Comparison of ENCODE assay signal across 25 cellular contexts in genomic region chr15:23483821-23484299, GRCh38. TPM values are rescaled to one million over a fixed set of nuclear protein-coding genes. Genes with fewer than 3 reads are reported as not detected.
A peak's percentile ranks its signal among the peaks of the same experiment; 100 is the strongest.
DNase-seq lines count a peak whose midpoint lies in the region; ATAC-seq and TF ChIP-seq lines count a peak whose summit lies in the region.
"Had no signal": no experiment of that assay in that cellular context is flagged by ENCODE, and none has a peak within 500 bp of the region (broad histone marks: within the 10 kb centered on the region; RNA-seq: fewer than 3 reads in every experiment).

No MANE protein-coding gene starts in this region.

- H3K27ac Mint-ChIP-seq in endodermal cell (no peak overlapping the region), endothelial cell (ENCODE audit: unreplicated experiment) (no peak overlapping the region)
- H3K27ac Mint-ChIP-seq: activated naive CD4-positive, alpha-beta T cell treated with anti-CD3 and anti-CD28 coated beads, Interleukin-2, amount 10 ng/mL, durations not matched to agents 7 days and 5 days; activated T-helper 1 cell treated with anti-CD3 and anti-CD28 coated beads, Interleukin-12 subunit alpha, Interleukin-12 subunit beta, Interleukin-2, Interleukin-4 antibody, amounts not matched to agents 30 ng/mL and 10 ng/mL and 1 ng/mL, durations not matched to agents 14 hours and 24 hours and 36 hours; WTC11 had no signal

- H2AFZ ChIP-seq in trophoblast cell (ENCODE audit: insufficient read depth, low read length, poor library complexity): no peak overlapping the region

- H3K27me3 ChIP-seq in endodermal cell (ENCODE audit: control insufficient read depth, insufficient read depth, low read length, poor library complexity, severe bottlenecking): no peaks in the 10 kb centered on the region
- no peaks in the 10 kb centered on the region for H3K27me3 ChIP-seq in trophoblast cell (ENCODE audit: insufficient read depth, low read length)

- H3K79me1 ChIP-seq in trophoblast cell (ENCODE audit: low read length): no peaks in the 10 kb centered on the region

- 72 to 83% methylated on average over 1 to 2 of the region's 2 CpGs for WGBS in endodermal cell (ENCODE audit: insufficient coverage in 1 of 2, insufficient read length in 1 of 2), 2 experiments
- WGBS in trophoblast cell (ENCODE audit: extremely low coverage, insufficient coverage, insufficient read length): no CpG with 5 or more reads among the region's 2 CpGs

- H3K4me3 ChIP-seq in endodermal cell (ENCODE audit: low read length) (no peak overlapping the region), trophoblast cell (ENCODE audit: low read depth, low read length) (no peak overlapping the region)
- H3K4me3 ChIP-seq: thoracic aorta had no signal

- H3K9ac ChIP-seq in endodermal cell (ENCODE audit: extremely low read depth, low read length, poor library complexity, severe bottlenecking): no peak overlapping the region
- H3K9ac ChIP-seq in trophoblast cell (ENCODE audit: low read length): no peak overlapping the region

- no peak overlapping the region for H2BK120ac ChIP-seq in trophoblast cell (ENCODE audit: insufficient read depth, low read length, poor library complexity)

- no peak for ATAC-seq in HG02763 (IDR thresholded peaks at IDR 0.05; ENCODE audit: unreplicated experiment)
- ATAC-seq: stimulated activated naive CD8-positive, alpha-beta T cell treated with anti-CD3 and anti-CD28 coated beads, Interleukin-15, Interleukin-2, amounts not matched to agents 100 U/mL and 50 U/mL, for 24 hours; WTC11 had no signal

- H3K36me3 Mint-ChIP-seq in endodermal cell (ENCODE audit: low read depth) (no peaks in the 10 kb centered on the region), endothelial cell (ENCODE audit: low read depth, unreplicated experiment) (no peaks in the 10 kb centered on the region)
- H3K36me3 Mint-ChIP-seq: activated naive CD4-positive, alpha-beta T cell treated with anti-CD3 and anti-CD28 coated beads, Interleukin-2, amount 10 ng/mL, durations not matched to agents 7 days and 5 days had no signal

- TF ChIP-seq CTCF in endodermal cell (conservative IDR thresholded peaks at IDR 0.05): no peak
- TF ChIP-seq CTCF in endothelial cell (IDR thresholded peaks at IDR 0.05; ENCODE audit: unreplicated experiment): no peak

- peak; percentile 33 for DNase-seq in NCI-H345 (lab: John Stamatoyannopoulos, UW)
- no peak for DNase-seq in NCI-H345 treated with DMSO at 0.1 percent for 48 hours (lab: John Stamatoyannopoulos, UW; ENCODE audit: unreplicated experiment)
- peak; percentile 1 for DNase-seq in DMS53 treated with DMSO at 0.1 percent for 48 hours (lab: John Stamatoyannopoulos, UW; ENCODE audit: unreplicated experiment)
- no peak for DNase-seq in endodermal cell
- DNase-seq in trophoblast cell: peak; percentile 19 to 41
- DNase-seq in SW 1271 (lab: John Stamatoyannopoulos, UW): no peak
- no peak for DNase-seq in endothelial cell (ENCODE audit: low spot score)
- DNase-seq: activated CD4-positive, alpha-beta T cell treated with anti-CD3 and anti-CD28 coated beads, Interleukin-2, amount 50 U/mL, for 4 hours; activated naive CD4-positive, alpha-beta T cell treated with anti-CD3 and anti-CD28 coated beads, Interleukin-2, amount 10 ng/mL, durations not matched to agents 7 days and 5 days; effector CD4-positive, alpha-beta T cell; erythroblast; GOT3; head of caudate nucleus; NCI-H1436; NCI-H526; posterior cingulate gyrus; stimulated activated naive CD8-positive, alpha-beta T cell treated with anti-CD3 and anti-CD28 coated beads, Interleukin-15, Interleukin-2, amounts not matched to agents 100 U/mL and 50 U/mL, for 24 hours had no signal

- peak overlapping the region; percentile 36 for H3K27ac ChIP-seq in endodermal cell (ENCODE audit: low read depth, low read length)
- no peak overlapping the region for H3K27ac ChIP-seq in trophoblast cell (ENCODE audit: low read depth, low read length)
- H3K27ac ChIP-seq: thoracic aorta had no signal

- H3K18ac ChIP-seq in trophoblast cell (ENCODE audit: low read length): no peak overlapping the region

- no peak overlapping the region for H2AK5ac ChIP-seq in trophoblast cell (ENCODE audit: low read length)

- peaks cover 7% of the 10 kb centered on the region for H3K9me3 ChIP-seq in endodermal cell (ENCODE audit: control insufficient read depth, low read length)
- H3K9me3 ChIP-seq in trophoblast cell (ENCODE audit: insufficient read depth, low read depth, low read length): no peaks in the 10 kb centered on the region
- H3K9me3 ChIP-seq: thoracic aorta had no signal

- H3K4me3 Mint-ChIP-seq in endodermal cell: no peak overlapping the region
- H3K4me3 Mint-ChIP-seq in endothelial cell (ENCODE audit: unreplicated experiment): no peak overlapping the region
- H3K4me3 Mint-ChIP-seq: activated naive CD4-positive, alpha-beta T cell treated with anti-CD3 and anti-CD28 coated beads, Interleukin-2, amount 10 ng/mL, durations not matched to agents 7 days and 5 days; activated T-helper 1 cell treated with anti-CD3 and anti-CD28 coated beads, Interleukin-12 subunit alpha, Interleukin-12 subunit beta, Interleukin-2, Interleukin-4 antibody, amounts not matched to agents 30 ng/mL and 10 ng/mL and 1 ng/mL, durations not matched to agents 14 hours and 24 hours and 36 hours; WTC11 had no signal

- no peaks in the 10 kb centered on the region for H3K79me2 ChIP-seq in trophoblast cell (ENCODE audit: control insufficient read depth, insufficient read depth, low read length, poor library complexity)

- H3K4me1 ChIP-seq in endodermal cell (ENCODE audit: control insufficient read depth, insufficient read depth, low read length) (no peaks in the 10 kb centered on the region), trophoblast cell (ENCODE audit: control insufficient read depth in 1 of 2, insufficient read depth in 2 of 2, low read length in 2 of 2) (no peaks in the 10 kb centered on the region)

- no peak overlapping the region for H4K12ac ChIP-seq in trophoblast cell (ENCODE audit: low read depth, low read length)

- H3K9me3 Mint-ChIP-seq in endodermal cell (peaks cover 26% of the 10 kb centered on the region), endothelial cell (ENCODE audit: unreplicated experiment) (no peaks in the 10 kb centered on the region)
- H3K9me3 Mint-ChIP-seq: activated naive CD4-positive, alpha-beta T cell treated with anti-CD3 and anti-CD28 coated beads, Interleukin-2, amount 10 ng/mL, durations not matched to agents 7 days and 5 days; activated T-helper 1 cell treated with anti-CD3 and anti-CD28 coated beads, Interleukin-12 subunit alpha, Interleukin-12 subunit beta, Interleukin-2, Interleukin-4 antibody, amounts not matched to agents 30 ng/mL and 10 ng/mL and 1 ng/mL, durations not matched to agents 14 hours and 24 hours and 36 hours had no signal

- no peak overlapping the region for H3K4me2 ChIP-seq in trophoblast cell (ENCODE audit: low read length)

- H3K27me3 Mint-ChIP-seq in endodermal cell (ENCODE audit: insufficient read depth) (no peaks in the 10 kb centered on the region), endothelial cell (ENCODE audit: unreplicated experiment) (no peaks in the 10 kb centered on the region)
- H3K27me3 Mint-ChIP-seq: activated naive CD4-positive, alpha-beta T cell treated with anti-CD3 and anti-CD28 coated beads, Interleukin-2, amount 10 ng/mL, durations not matched to agents 7 days and 5 days had no signal

- H3K4me1 Mint-ChIP-seq in endodermal cell: no peaks in the 10 kb centered on the region
- H3K4me1 Mint-ChIP-seq in endothelial cell (ENCODE audit: unreplicated experiment): no peaks in the 10 kb centered on the region
- H3K4me1 Mint-ChIP-seq: activated naive CD4-positive, alpha-beta T cell treated with anti-CD3 and anti-CD28 coated beads, Interleukin-2, amount 10 ng/mL, durations not matched to agents 7 days and 5 days; WTC11 had no signal

- no peaks in the 10 kb centered on the region for H3K36me3 ChIP-seq in endodermal cell (ENCODE audit: control insufficient read depth, insufficient read depth, low read length)
- no peaks in the 10 kb centered on the region for H3K36me3 ChIP-seq in trophoblast cell (ENCODE audit: control insufficient read depth in 1 of 2, insufficient read depth in 2 of 2, low read length in 2 of 2)
- H3K36me3 ChIP-seq: thoracic aorta had no signal

- H2BK12ac ChIP-seq in trophoblast cell (ENCODE audit: low read length): no peak overlapping the region

- no peak overlapping the region for H4K8ac ChIP-seq in trophoblast cell (ENCODE audit: low read depth, low read length)

- no peak overlapping the region for H3K23ac ChIP-seq in trophoblast cell (ENCODE audit: low read length)

- H3K4ac ChIP-seq in trophoblast cell (ENCODE audit: low read depth, low read length): no peak overlapping the region

- no peak overlapping the region for H4K91ac ChIP-seq in trophoblast cell (ENCODE audit: low read depth, low read length)

- H3K14ac ChIP-seq in trophoblast cell (ENCODE audit: low read length): no peak overlapping the region

- H2BK5ac ChIP-seq in trophoblast cell (ENCODE audit: low read depth, low read length, poor library complexity): no peak overlapping the region

RNA-seq across cellular contexts. Expression of gene GOLGA6L2, which starts 36.8 kb away (rescaled TPM):
- total RNA-seq in endodermal cell (not detected), endothelial cell (ENCODE audit: unreplicated experiment) (not detected)
- not detected for polyA plus RNA-seq in endodermal cell (2013, experiment 1 of 2)
- polyA plus RNA-seq in endodermal cell (2013, experiment 2 of 2): not detected
- polyA plus RNA-seq in trophoblast cell (2013): not detected in 2 replicates
- total RNA-seq: activated T-helper 1 cell treated with anti-CD3 and anti-CD28 coated beads, Interleukin-12 subunit alpha, Interleukin-12 subunit beta, Interleukin-2, Interleukin-4 antibody, amounts not matched to agents 30 ng/mL and 10 ng/mL and 1 ng/mL, durations not matched to agents 14 hours and 24 hours and 36 hours; fibroblast of villous mesenchyme; MCF 10A; mesenteric fat pad; myocyte; thoracic aorta; WTC11 had no signal

Comparison
In these comparisons a context has a peak if more than half of its experiments do, and no peak if none do; other contexts are left out.
1. DNase-seq: peak in NCI-H345 (single experiment), DMS53 treated with DMSO at 0.1 percent for 48 hours (single experiment) and trophoblast cell (2 of 2); none in NCI-H345 treated with DMSO at 0.1 percent for 48 hours (single experiment), endodermal cell (single experiment), SW 1271 (0 of 2) and endothelial cell (single experiment).